8 cellular contexts compared by ENCODE assay signal in genomic region chr1:155218854-155219591, GRCh38. TPM values are rescaled to one million over a fixed set of nuclear protein-coding genes. Genes with fewer than 3 reads are reported as not detected.
DNase-seq lines count a peak whose midpoint lies in the region; ATAC-seq and TF ChIP-seq lines count a peak whose summit lies in the region.

No MANE protein-coding gene starts in this region.

- peaks cover 18% of the 10 kb centered on the region for H3K4me1 Mint-ChIP-seq in activated CD4-positive, alpha-beta T cell treated with anti-CD3 and anti-CD28 coated beads for 36 hours

- H3K9me3 ChIP-seq in sigmoid colon: no peaks in the 10 kb centered on the region

- peak; percentile 40 for DNase-seq in activated CD4-positive, alpha-beta T cell treated with anti-CD3 and anti-CD28 coated beads for 36 hours
- DNase-seq in activated CD4-positive, alpha-beta T cell treated with anti-CD3 and anti-CD28 coated beads, Interleukin-2, amount 50 U/mL, for 4 hours: no peak
- DNase-seq in NCI-H2171 treated with DMSO at 0.1 percent for 48 hours (lab: John Stamatoyannopoulos, UW) (peak; percentile 63), anterior cingulate cortex (lab: John Stamatoyannopoulos, UW) (peak in 52 of 58 donors; percentile 10 to 88 (median 50)), hepatic stellate cell (ENCODE audit: low spot score) (peak; percentile 71), sciatic nerve (ENCODE audit: low spot score) (no peak), HuH-7 (ENCODE audit: low spot score) (no peak), sigmoid colon (no peak)

- peak overlapping the region in 2 of 4 donors; percentile 0 to 5 for H3K27ac ChIP-seq in sigmoid colon

- POLR2A ChIA-PET in activated CD4-positive, alpha-beta T cell treated with anti-CD3 and anti-CD28 coated beads for 36 hours (lab: Charles Lee): no interaction called here

- H3K27me3 ChIP-seq in sigmoid colon: no peaks in the 10 kb centered on the region

- no peak for TF ChIP-seq CTCF in sigmoid colon (IDR thresholded peaks at IDR 0.05)

- peak overlapping the region; percentile 14 for H3K27ac Mint-ChIP-seq in activated CD4-positive, alpha-beta T cell treated with anti-CD3 and anti-CD28 coated beads for 36 hours

- TF ChIP-seq POLR2A in sigmoid colon (IDR thresholded peaks at IDR 0.05): no peak

- 47 to 65% methylated on average over 7 of the region's 7 CpGs for WGBS in sigmoid colon, 2 donors

- H3K4me1 ChIP-seq in sigmoid colon: peaks cover 0 to 8% (median 5%) of the 10 kb centered on the region in 4 donors

- no peak for TF ChIP-seq EP300 in sigmoid colon (IDR thresholded peaks at IDR 0.05)

- peaks cover 0 to 4% (median 0%) of the 10 kb centered on the region in 4 donors for H3K36me3 ChIP-seq in sigmoid colon

- intact Hi-C loops in activated CD4-positive, alpha-beta T cell treated with anti-CD3 and anti-CD28 coated beads for 36 hours (cut with DNase I, micrococcal nuclease): loop anchor here in 1 of 2 experiments (1.0 kb wide), 1 partner anchor 22 kb away; a partner anchor contains a TSS
- intact Hi-C loops in sciatic nerve (cut with DNase I): no loop called here
- intact Hi-C loops in sigmoid colon (cut with DNase I): no loop called here

- no peaks in the 10 kb centered on the region for H3K27me3 Mint-ChIP-seq in activated CD4-positive, alpha-beta T cell treated with anti-CD3 and anti-CD28 coated beads for 36 hours

- CTCF ChIA-PET in activated CD4-positive, alpha-beta T cell treated with anti-CD3 and anti-CD28 coated beads for 36 hours (lab: Charles Lee): no interaction called here

- H3K9me3 Mint-ChIP-seq in activated CD4-positive, alpha-beta T cell treated with anti-CD3 and anti-CD28 coated beads for 36 hours (ENCODE audit: low read depth): no peaks in the 10 kb centered on the region

- peak overlapping the region in 2 of 4 donors; percentile 16 to 17 for H3K4me3 ChIP-seq in sigmoid colon

- H3K36me3 Mint-ChIP-seq in activated CD4-positive, alpha-beta T cell treated with anti-CD3 and anti-CD28 coated beads for 36 hours (ENCODE audit: low read depth): peaks cover 9% of the 10 kb centered on the region

- peak; percentile 52 for ATAC-seq in activated CD4-positive, alpha-beta T cell treated with anti-CD3 and anti-CD28 coated beads for 36 hours
- peak; percentile 83 for ATAC-seq in sciatic nerve

- H3K4me3 Mint-ChIP-seq in activated CD4-positive, alpha-beta T cell treated with anti-CD3 and anti-CD28 coated beads for 36 hours: no peak overlapping the region

RNA-seq across cellular contexts. Expression of gene MTX1, which starts 10.5 kb away (rescaled TPM):
- total RNA-seq in activated CD4-positive, alpha-beta T cell treated with anti-CD3 and anti-CD28 coated beads for 36 hours: 10 to 100 TPM; 52.8 to 52.9 TPM
- total RNA-seq in sciatic nerve: 20.0 TPM
- 10 to 100 TPM; 15.5 to 29.8 (median 27.7) TPM for total RNA-seq in sigmoid colon
- polyA plus RNA-seq in sigmoid colon: 10 to 100 TPM; 51.7 to 69.7 (median 53.2) TPM

RNA-seq across cellular contexts. Expression of gene THBS3, which starts 11.3 kb away (rescaled TPM):
- total RNA-seq in activated CD4-positive, alpha-beta T cell treated with anti-CD3 and anti-CD28 coated beads for 36 hours: 10 to 100 TPM; 12.8 to 13.7 TPM
- total RNA-seq in sciatic nerve (58.8 TPM), sigmoid colon (10 to 100 TPM in 3 of 4 donors, 1 to 10 TPM in 1; 9.6 to 43.5 (median 18.5) TPM)
- 10 to 100 TPM in 1 of 3 donors, 1 to 10 TPM in 2; 3.5 to 13.4 (median 6.0) TPM for polyA plus RNA-seq in sigmoid colon

RNA-seq across cellular contexts. Expression of gene ENTREP3, which starts 36.3 kb away (rescaled TPM):
- 10 to 100 TPM; 29.7 to 34.8 TPM for total RNA-seq in activated CD4-positive, alpha-beta T cell treated with anti-CD3 and anti-CD28 coated beads for 36 hours
- total RNA-seq in sciatic nerve: 28.4 TPM
- total RNA-seq in sigmoid colon: 10 to 100 TPM; 11.8 to 44.0 (median 16.0) TPM
- polyA plus RNA-seq in sigmoid colon: 10 to 100 TPM in 1 of 3 donors, 1 to 10 TPM in 2; 5.4 to 17.6 (median 6.5) TPM

RNA-seq across cellular contexts. Expression of gene SCAMP3, which starts 43.1 kb away (rescaled TPM):
- 10 to 100 TPM; 82.0 to 95.5 TPM for total RNA-seq in activated CD4-positive, alpha-beta T cell treated with anti-CD3 and anti-CD28 coated beads for 36 hours
- total RNA-seq in sciatic nerve (44.0 TPM), sigmoid colon (10 to 100 TPM; 25.1 to 45.3 (median 36.5) TPM)
- polyA plus RNA-seq in sigmoid colon: 10 to 100 TPM; 11.6 to 56.4 (median 22.8) TPM

RNA-seq across cellular contexts. Expression of gene TRIM46, which starts 45.4 kb away (rescaled TPM):
- total RNA-seq in activated CD4-positive, alpha-beta T cell treated with anti-CD3 and anti-CD28 coated beads for 36 hours: 1 to 10 TPM; 6.3 to 6.9 TPM
- 4.8 TPM for total RNA-seq in sciatic nerve
- 1 to 10 TPM in 1 of 4 donors, under 1 TPM in 3; 0.16 to 3.0 (median 0.52) TPM for total RNA-seq in sigmoid colon
- polyA plus RNA-seq in sigmoid colon: under 1 TPM in 2 of 3 donors, not detected in 1; 0.60 to 0.92 TPM

Comparison
In these comparisons a context has a peak if more than half of its experiments do, and no peak if none do; other contexts are left out.
1. DNase-seq: peak in activated CD4-positive, alpha-beta T cell treated with anti-CD3 and anti-CD28 coated beads for 36 hours (single experiment), NCI-H2171 treated with DMSO at 0.1 percent for 48 hours (single experiment), anterior cingulate cortex (52 of 58) and hepatic stellate cell (single experiment); none in activated CD4-positive, alpha-beta T cell treated with anti-CD3 and anti-CD28 coated beads, Interleukin-2, amount 50 U/mL, for 4 hours (0 of 2), sciatic nerve (single experiment), HuH-7 (single experiment) and sigmoid colon (single experiment).